In the genomic region with DNA sequence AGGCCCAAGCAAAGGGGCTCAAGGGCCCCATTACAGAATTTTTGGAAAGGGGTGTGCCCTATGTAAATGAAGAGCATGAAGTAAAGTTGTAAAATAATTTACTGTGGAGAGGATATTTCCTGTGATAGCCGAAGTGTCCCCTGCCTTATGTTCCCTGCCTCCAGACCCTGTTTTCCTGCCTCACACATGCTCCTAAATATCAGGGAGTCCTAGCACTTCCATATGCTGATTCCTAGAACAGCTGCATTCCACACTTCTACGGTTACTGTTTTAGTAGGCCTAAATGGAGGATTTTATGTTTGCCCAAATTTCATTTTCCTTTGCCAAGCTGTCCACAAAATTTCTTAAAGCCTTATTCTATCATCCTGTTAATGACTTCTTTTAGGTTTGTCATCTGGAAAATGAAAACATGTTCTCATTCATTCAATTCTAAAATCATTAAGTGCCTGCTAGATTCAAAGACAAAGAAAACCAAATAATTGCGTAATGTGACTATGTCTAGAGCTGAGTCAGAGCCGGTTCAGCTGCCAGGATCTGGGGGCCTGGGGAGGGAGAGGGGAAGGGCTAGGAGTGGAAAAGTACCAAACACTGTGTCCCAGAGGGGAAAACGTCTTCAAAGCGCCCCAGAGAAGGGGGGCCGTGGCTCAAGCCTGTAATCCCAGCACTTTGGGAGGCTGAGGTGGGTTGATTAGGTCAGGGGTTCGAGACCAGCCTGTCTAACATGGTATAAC, we compare ENCODE assay signal across 1 cellular context.
TF ChIP-seq lines count a peak whose summit lies in the region.

No MANE protein-coding gene starts in this region.

TF ChIP-seq in HepG2, 621 proteins besides CTCF, POLR2A, EP300 and RAD21 (continued from another document):
- TF ChIP-seq, protein P1, sequence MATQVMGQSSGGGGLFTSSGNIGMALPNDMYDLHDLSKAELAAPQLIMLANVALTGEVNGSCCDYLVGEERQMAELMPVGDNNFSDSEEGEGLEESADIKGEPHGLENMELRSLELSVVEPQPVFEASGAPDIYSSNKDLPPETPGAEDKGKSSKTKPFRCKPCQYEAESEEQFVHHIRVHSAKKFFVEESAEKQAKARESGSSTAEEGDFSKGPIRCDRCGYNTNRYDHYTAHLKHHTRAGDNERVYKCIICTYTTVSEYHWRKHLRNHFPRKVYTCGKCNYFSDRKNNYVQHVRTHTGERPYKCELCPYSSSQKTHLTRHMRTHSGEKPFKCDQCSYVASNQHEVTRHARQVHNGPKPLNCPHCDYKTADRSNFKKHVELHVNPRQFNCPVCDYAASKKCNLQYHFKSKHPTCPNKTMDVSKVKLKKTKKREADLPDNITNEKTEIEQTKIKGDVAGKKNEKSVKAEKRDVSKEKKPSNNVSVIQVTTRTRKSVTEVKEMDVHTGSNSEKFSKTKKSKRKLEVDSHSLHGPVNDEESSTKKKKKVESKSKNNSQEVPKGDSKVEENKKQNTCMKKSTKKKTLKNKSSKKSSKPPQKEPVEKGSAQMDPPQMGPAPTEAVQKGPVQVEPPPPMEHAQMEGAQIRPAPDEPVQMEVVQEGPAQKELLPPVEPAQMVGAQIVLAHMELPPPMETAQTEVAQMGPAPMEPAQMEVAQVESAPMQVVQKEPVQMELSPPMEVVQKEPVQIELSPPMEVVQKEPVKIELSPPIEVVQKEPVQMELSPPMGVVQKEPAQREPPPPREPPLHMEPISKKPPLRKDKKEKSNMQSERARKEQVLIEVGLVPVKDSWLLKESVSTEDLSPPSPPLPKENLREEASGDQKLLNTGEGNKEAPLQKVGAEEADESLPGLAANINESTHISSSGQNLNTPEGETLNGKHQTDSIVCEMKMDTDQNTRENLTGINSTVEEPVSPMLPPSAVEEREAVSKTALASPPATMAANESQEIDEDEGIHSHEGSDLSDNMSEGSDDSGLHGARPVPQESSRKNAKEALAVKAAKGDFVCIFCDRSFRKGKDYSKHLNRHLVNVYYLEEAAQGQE (IDR thresholded peaks at IDR 0.05; ENCODE audit: borderline replicate concordance in 1 of 2, low read depth in 1 of 2, low read length in 2 of 2) = no peak
- no peak for TF ChIP-seq NKX3-1 (CRISPR knock-in tag; IDR thresholded peaks at IDR 0.05)
- TF ChIP-seq, protein P2, sequence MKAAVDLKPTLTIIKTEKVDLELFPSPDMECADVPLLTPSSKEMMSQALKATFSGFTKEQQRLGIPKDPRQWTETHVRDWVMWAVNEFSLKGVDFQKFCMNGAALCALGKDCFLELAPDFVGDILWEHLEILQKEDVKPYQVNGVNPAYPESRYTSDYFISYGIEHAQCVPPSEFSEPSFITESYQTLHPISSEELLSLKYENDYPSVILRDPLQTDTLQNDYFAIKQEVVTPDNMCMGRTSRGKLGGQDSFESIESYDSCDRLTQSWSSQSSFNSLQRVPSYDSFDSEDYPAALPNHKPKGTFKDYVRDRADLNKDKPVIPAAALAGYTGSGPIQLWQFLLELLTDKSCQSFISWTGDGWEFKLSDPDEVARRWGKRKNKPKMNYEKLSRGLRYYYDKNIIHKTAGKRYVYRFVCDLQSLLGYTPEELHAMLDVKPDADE (CRISPR knock-in tag; IDR thresholded peaks at IDR 0.05) = no peak
- no peak for TF ChIP-seq ZNF337 (CRISPR knock-in tag; IDR thresholded peaks at IDR 0.05; ENCODE audit: borderline replicate concordance, low read depth)
- TF ChIP-seq ZMYM2 (CRISPR knock-in tag; IDR thresholded peaks at IDR 0.05) = 0 out of 2 replicates have a peak, but pooled peaks have one; percentile 57
- TF ChIP-seq ZNF296 (CRISPR knock-in tag; conservative IDR thresholded peaks at IDR 0.05) = no peak
- no peak for TF ChIP-seq TCF7L2 (IDR thresholded peaks at IDR 0.05; ENCODE audit: low read depth, low read length)
- 0 out of 2 replicates have a peak, but pooled peaks have one; percentile 31 for TF ChIP-seq ZMYM4 (CRISPR knock-in tag; IDR thresholded peaks at IDR 0.05)
- TF ChIP-seq RCOR2 (CRISPR knock-in tag; IDR thresholded peaks at IDR 0.05) = 0 out of 2 replicates have a peak, but pooled peaks have one; percentile 39
- peak; percentile 61 for TF ChIP-seq KAT8 (CRISPR knock-in tag; IDR thresholded peaks at IDR 0.05)
TF ChIP-seq in HepG2: peak in this region for 95.
